ENCODE assay signal across 13 cellular contexts in the genomic region with DNA sequence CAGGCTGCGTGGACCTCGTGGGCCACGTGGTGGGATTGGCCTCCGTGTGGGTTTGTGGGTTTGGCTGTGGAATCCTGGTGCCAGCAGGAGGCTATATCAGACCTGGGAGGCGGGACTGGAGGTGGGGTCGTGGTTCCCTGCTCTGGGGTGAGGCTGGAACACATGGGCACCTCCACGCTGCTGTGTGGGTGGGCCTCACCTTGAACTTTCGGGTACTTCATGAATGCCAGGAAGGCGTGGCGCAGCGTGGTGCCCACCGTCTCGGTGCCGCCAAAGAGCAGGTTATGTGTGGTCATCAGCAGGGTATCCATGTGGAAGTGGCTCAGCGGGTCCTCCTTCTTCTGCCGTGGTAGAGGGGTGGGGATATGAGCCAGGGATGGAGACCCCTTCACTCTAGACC. TPM values are rescaled to one million over a fixed set of nuclear protein-coding genes. Genes with fewer than 3 reads are reported as not detected.
"Had no signal": no experiment of that assay in that cellular context is flagged by ENCODE, and none has a peak within 500 bp of the region (broad histone marks: within the 10 kb centered on the region; RNA-seq: fewer than 3 reads in every experiment).

No MANE protein-coding gene starts in this region.

RNA-seq across cellular contexts. Expression of gene CYP2A6, which starts 25.3 kb away (rescaled TPM):
- total RNA-seq: astrocyte; dermis microvascular lymphatic vessel endothelial cell; kidney; left colon; right cardiac atrium; SJSA1; skeletal muscle tissue; T-helper 2 cell treated with Interferon-gamma antibody and Interleukin-4, amounts not matched to agents 100 ng/mL and 5 ng/mL, for 36 hours; thyroid gland had no signal
- polyA plus RNA-seq: right cardiac atrium had no signal

RNA-seq across cellular contexts. Expression of gene MIA, which starts 49.6 kb away (rescaled TPM):
- total RNA-seq: dermis microvascular lymphatic vessel endothelial cell, gastrocnemius medialis, omental fat pad, SJSA1, thyroid gland, WTC11 had no signal

RNA-seq across cellular contexts. Expression of gene CYP2A7, which starts 57.1 kb away (rescaled TPM):
- total RNA-seq: astrocyte; dermis microvascular lymphatic vessel endothelial cell; gastrocnemius medialis; kidney; left colon; mucosa of descending colon; omental fat pad; right cardiac atrium; SJSA1; skeletal muscle tissue; T-helper 2 cell treated with Interferon-gamma antibody and Interleukin-4, amounts not matched to agents 100 ng/mL and 5 ng/mL, for 36 hours; thyroid gland; WTC11 had no signal
- polyA plus RNA-seq: right cardiac atrium had no signal
